ENCODE assay signal across 15 cellular contexts in genomic region chr5:88820581-88820980, GRCh38.
"Had no signal": no experiment of that assay in that cellular context is flagged by ENCODE, and none has a peak within 500 bp of the region (broad histone marks: within the 10 kb centered on the region; RNA-seq: fewer than 3 reads in every experiment).

No MANE protein-coding gene starts in this region.

- H3K79me2 ChIP-seq: hepatocyte had no signal

- H3K4me2 ChIP-seq: hepatocyte had no signal

- H3K4me1 Mint-ChIP-seq: stimulated activated effector memory CD8-positive, alpha-beta T cell treated with anti-CD3 and anti-CD28 coated beads, Interleukin-12 subunit alpha, Interleukin-12 subunit beta, amount 100 ng/mL, for 72 hours had no signal

- H3K4me3 ChIP-seq: ascending aorta, esophagus muscularis mucosa, hepatocyte, mucosa of descending colon, pancreas, tibial artery had no signal

- H3K36me3 ChIP-seq: pancreas had no signal

- H3K27me3 ChIP-seq: ascending aorta, esophagus muscularis mucosa, hepatocyte, pancreas, tibial artery had no signal

- H2AFZ ChIP-seq: hepatocyte had no signal

- H3K27ac Mint-ChIP-seq: naive thymus-derived CD8-positive, alpha-beta T cell; stimulated activated effector memory CD8-positive, alpha-beta T cell treated with anti-CD3 and anti-CD28 coated beads, Interleukin-12 subunit alpha, Interleukin-12 subunit beta, amount 100 ng/mL, for 72 hours; T-helper 2 cell treated with Interferon-gamma antibody and Interleukin-4, amounts not matched to agents 5 μg/mL and 100 μg/mL, for 36 hours had no signal

- H3K9me3 Mint-ChIP-seq: naive thymus-derived CD8-positive, alpha-beta T cell; T-helper 2 cell treated with Interferon-gamma antibody and Interleukin-4, amounts not matched to agents 5 μg/mL and 100 μg/mL, for 36 hours had no signal

- ATAC-seq: activated CD4-positive, CD25-positive, alpha-beta regulatory T cell treated with anti-CD3 and anti-CD28 coated beads, Interleukin-2, amount 50 U/mL, for 24 hours; mucosa of descending colon; naive thymus-derived CD8-positive, alpha-beta T cell; pancreas; stimulated activated effector memory CD8-positive, alpha-beta T cell treated with anti-CD3 and anti-CD28 coated beads, Interleukin-12 subunit alpha, Interleukin-12 subunit beta, amount 100 ng/mL, for 72 hours had no signal

- H3K27ac ChIP-seq: ascending aorta, esophagus muscularis mucosa, hepatocyte, pancreas, tibial artery had no signal

- H3K9me3 ChIP-seq: ascending aorta, esophagus muscularis mucosa, mucosa of descending colon, pancreas, tibial artery had no signal

- H3K4me3 Mint-ChIP-seq: naive thymus-derived CD8-positive, alpha-beta T cell; stimulated activated effector memory CD8-positive, alpha-beta T cell treated with anti-CD3 and anti-CD28 coated beads, Interleukin-12 subunit alpha, Interleukin-12 subunit beta, amount 100 ng/mL, for 72 hours; T-helper 2 cell treated with Interferon-gamma antibody and Interleukin-4, amounts not matched to agents 5 μg/mL and 100 μg/mL, for 36 hours had no signal

- DNase-seq: activated CD4-positive, alpha-beta T cell treated with anti-CD3 and anti-CD28 coated beads, Interleukin-2, amount 50 U/mL, for 4 hours; activated naive CD4-positive, alpha-beta T cell; activated T-cell treated with anti-CD3 and anti-CD28 coated beads for 4 hours; islet precursor cell; mucosa of descending colon; naive thymus-derived CD8-positive, alpha-beta T cell; pancreas; stimulated activated CD4-positive, alpha-beta T cell treated with anti-CD3 and anti-CD28 coated beads, Interleukin-2, amount 100 ng/mL, for 24 hours; tibial artery had no signal
